In genomic region chr2:124763611-124764010, GRCh38 we compare ENCODE assay signal across 25 cellular contexts.
DNase-seq lines count a peak whose midpoint lies in the region; FAIRE-seq and TF ChIP-seq lines count a peak whose summit lies in the region.
"Had no signal": no experiment of that assay in that cellular context is flagged by ENCODE, and none has a peak within 500 bp of the region (broad histone marks: within the 10 kb centered on the region; RNA-seq: fewer than 3 reads in every experiment).

No MANE protein-coding gene starts in this region.

- no peak overlapping the region for H3K4me2 ChIP-seq in mesendoderm (ENCODE audit: low read length)
- H3K4me2 ChIP-seq: KMS-11 had no signal

- no peaks in the 10 kb centered on the region for H3K9me3 Mint-ChIP-seq in MCF 10A (ENCODE audit: unreplicated experiment)

- H3K23ac ChIP-seq in mesendoderm (ENCODE audit: low read length), result no peak overlapping the region

- no CpG with 5 or more reads among the region's 9 CpGs for WGBS in mesendoderm (ENCODE audit: extremely low coverage, insufficient coverage, low lambda C conversion rate)

- H3K4me3 ChIP-seq in mesendoderm (ENCODE audit: low read length), result no peak overlapping the region
- H3K4me3 ChIP-seq: GM23248, SJSA1 had no signal

- H3K4me1 ChIP-seq in mesendoderm (ENCODE audit: control insufficient read depth, low read depth, low read length), result no peaks in the 10 kb centered on the region
- H3K4me1 ChIP-seq: SJSA1 had no signal

- H3K4me3 Mint-ChIP-seq in MCF 10A (ENCODE audit: unreplicated experiment), result no peak overlapping the region
- H3K4me3 Mint-ChIP-seq: CD8-positive, alpha-beta memory T cell had no signal

- TF ChIP-seq CTCF in MCF 10A (IDR thresholded peaks at IDR 0.05; ENCODE audit: unreplicated experiment), result no peak

- no peak overlapping the region for H2BK15ac ChIP-seq in mesendoderm (replicated peaks; ENCODE audit: low read depth)

- H3K79me1 ChIP-seq in mesendoderm (ENCODE audit: low read length), result no peaks in the 10 kb centered on the region

- no peaks in the 10 kb centered on the region for H3K79me2 ChIP-seq in mesendoderm (ENCODE audit: control insufficient read depth, insufficient read depth, low read length)

- no peak overlapping the region for H3K27ac Mint-ChIP-seq in MCF 10A (ENCODE audit: low read depth, unreplicated experiment)
- H3K27ac Mint-ChIP-seq: CD8-positive, alpha-beta memory T cell had no signal

- CTCF ChIA-PET in MCF 10A (lab: Yijun Ruan, JAX), result interaction anchor here (0.7 kb wide), 1 partner anchor 172 kb away, joined by 9 read pairs; no protein-coding TSS in a partner anchor

- H3K4ac ChIP-seq in mesendoderm (ENCODE audit: low read depth, low read length), result no peak overlapping the region

- H3K4me1 Mint-ChIP-seq in MCF 10A (ENCODE audit: insufficient read depth, unreplicated experiment), result peaks cover 5% of the 10 kb centered on the region
- H3K4me1 Mint-ChIP-seq: CD8-positive, alpha-beta memory T cell had no signal

- H2BK120ac ChIP-seq in mesendoderm (ENCODE audit: low read depth, low read length), result no peak overlapping the region

- BruUV-seq in MCF 10A (replicated peaks; lab: Mats Ljungman, UMichigan), result no TSS peak

- no peaks in the 10 kb centered on the region for H3K27me3 Mint-ChIP-seq in MCF 10A (ENCODE audit: insufficient read depth, unreplicated experiment)
- H3K27me3 Mint-ChIP-seq: CD8-positive, alpha-beta memory T cell had no signal

- POLR2A ChIA-PET in MCF 10A (lab: Yijun Ruan, JAX), result no interaction called here

- H3K36me3 ChIP-seq in mesendoderm (ENCODE audit: control insufficient read depth, insufficient read depth, low read length), result no peaks in the 10 kb centered on the region
- H3K36me3 ChIP-seq: SJSA1 had no signal

- no peak overlapping the region for H2AK5ac ChIP-seq in mesendoderm (ENCODE audit: low read length)

- H4K8ac ChIP-seq in mesendoderm (ENCODE audit: low read depth, low read length), result no peak overlapping the region

- DNase-seq in Ammon's horn (ENCODE audit: low spot score) (peak; percentile 64), caudate nucleus (lab: John Stamatoyannopoulos, UW) (peak in 12 of 61 donors; percentile 3 to 45 (median 11)), mesendoderm (peak; percentile 4), pons (ENCODE audit: low spot score) (peak; percentile 57), MCF 10A (ENCODE audit: unreplicated experiment) (no peak), urothelium cell line (ENCODE audit: low spot score) (no peak), T-helper 1 cell (no peak), H4 (ENCODE audit: low spot score) (no peak)
- DNase-seq: AML-193; Calu3; CD8-positive, alpha-beta memory T cell; GDM1; GM23248; HCEC 1CT; MV-4-11; NCI-H1105 treated with DMSO at 0.1 percent for 48 hours; NCI-H2081; NCI-H446; NCI-H526; OCI-M1 had no signal

- H4K5ac ChIP-seq in mesendoderm (ENCODE audit: low read length), result no peak overlapping the region

- intact Hi-C loops in MCF 10A (cut with micrococcal nuclease), result no loop called here

- no peak for FAIRE-seq in urothelium cell line (lab: Jason Lieb, UNC)
- FAIRE-seq: GM18507 had no signal

- H3K27me3 ChIP-seq in mesendoderm (ENCODE audit: insufficient read depth, low read length, poor library complexity), result no peaks in the 10 kb centered on the region
- H3K27me3 ChIP-seq: SJSA1 had no signal

- no peak overlapping the region for H3K56ac ChIP-seq in mesendoderm (ENCODE audit: low read length)

- no peak overlapping the region for H3K9ac ChIP-seq in mesendoderm (ENCODE audit: low read length)
- H3K9ac ChIP-seq: GM23248, KMS-11 had no signal

- no peak overlapping the region for H2BK5ac ChIP-seq in mesendoderm (ENCODE audit: low read length)

- peak overlapping the region; percentile 39 for H3K27ac ChIP-seq in caudate nucleus (ENCODE audit: low read depth, low read length)
- no peak overlapping the region for H3K27ac ChIP-seq in mesendoderm (ENCODE audit: low read depth, low read length)
- H3K27ac ChIP-seq: C4-2B, GM23248, HL-60, KMS-11, SJSA1 had no signal

- H3K18ac ChIP-seq in mesendoderm (ENCODE audit: low read length), result no peak overlapping the region

- H3K36me3 Mint-ChIP-seq in MCF 10A (ENCODE audit: insufficient read depth, unreplicated experiment), result no peaks in the 10 kb centered on the region
- H3K36me3 Mint-ChIP-seq: CD8-positive, alpha-beta memory T cell had no signal

Comparison
In these comparisons a context has a peak if more than half of its experiments do, and no peak if none do; other contexts are left out.
1. DNase-seq: peak in Ammon's horn (single experiment), mesendoderm (single experiment) and pons (single experiment); none in MCF 10A (single experiment), urothelium cell line (single experiment), T-helper 1 cell (0 of 5) and H4 (single experiment).